1 cellular context compared by ENCODE assay signal in the genomic region with DNA sequence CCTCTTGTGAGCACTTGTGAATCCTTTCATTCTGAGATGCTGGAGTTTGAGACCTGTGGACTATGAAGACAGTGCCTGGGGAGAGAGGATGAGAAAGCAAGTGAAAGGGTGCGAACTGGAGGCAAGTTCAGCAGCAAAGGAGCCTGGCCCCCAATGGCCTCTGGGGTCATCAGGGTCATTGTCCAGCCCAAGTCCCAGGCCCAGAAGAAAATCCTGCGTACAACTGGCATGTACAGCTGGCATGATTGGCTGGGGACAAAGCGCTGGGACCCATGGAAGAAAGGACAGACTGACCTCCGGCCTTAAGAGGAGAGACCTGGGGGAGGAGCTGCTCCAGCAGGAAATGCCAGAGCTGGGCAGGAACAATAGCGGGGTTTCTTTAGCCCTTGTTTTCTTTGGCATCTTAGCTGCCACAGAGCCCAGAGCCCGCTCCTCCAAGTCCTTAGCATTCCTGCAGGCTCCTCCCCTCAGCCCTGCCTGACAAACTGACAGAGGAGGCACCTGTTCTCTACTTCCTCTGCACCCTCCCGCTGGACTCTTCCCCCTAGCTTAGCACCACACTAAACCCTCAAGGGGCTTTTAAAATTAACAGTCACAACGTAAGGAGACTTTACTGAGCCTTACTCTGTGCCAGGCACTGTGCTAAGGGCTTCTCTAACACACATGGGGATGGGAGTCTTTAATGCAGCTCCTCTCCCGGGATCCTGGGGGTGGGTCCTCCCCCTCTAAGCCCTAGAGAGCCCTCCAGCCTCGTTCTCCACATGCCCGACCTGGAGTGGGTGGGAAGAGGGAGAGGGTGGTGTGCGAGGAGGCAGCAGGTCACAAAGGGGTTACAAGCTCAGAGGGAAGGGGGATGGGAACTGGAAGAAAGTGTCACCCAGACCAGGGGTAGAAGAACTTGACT.
TF ChIP-seq lines count a peak whose summit lies in the region.

No MANE protein-coding gene starts in this region.

TF ChIP-seq in GM23338, 12 proteins besides CTCF, POLR2A, EP300 and RAD21 (continued from another document):
- TF ChIP-seq, protein P1, sequence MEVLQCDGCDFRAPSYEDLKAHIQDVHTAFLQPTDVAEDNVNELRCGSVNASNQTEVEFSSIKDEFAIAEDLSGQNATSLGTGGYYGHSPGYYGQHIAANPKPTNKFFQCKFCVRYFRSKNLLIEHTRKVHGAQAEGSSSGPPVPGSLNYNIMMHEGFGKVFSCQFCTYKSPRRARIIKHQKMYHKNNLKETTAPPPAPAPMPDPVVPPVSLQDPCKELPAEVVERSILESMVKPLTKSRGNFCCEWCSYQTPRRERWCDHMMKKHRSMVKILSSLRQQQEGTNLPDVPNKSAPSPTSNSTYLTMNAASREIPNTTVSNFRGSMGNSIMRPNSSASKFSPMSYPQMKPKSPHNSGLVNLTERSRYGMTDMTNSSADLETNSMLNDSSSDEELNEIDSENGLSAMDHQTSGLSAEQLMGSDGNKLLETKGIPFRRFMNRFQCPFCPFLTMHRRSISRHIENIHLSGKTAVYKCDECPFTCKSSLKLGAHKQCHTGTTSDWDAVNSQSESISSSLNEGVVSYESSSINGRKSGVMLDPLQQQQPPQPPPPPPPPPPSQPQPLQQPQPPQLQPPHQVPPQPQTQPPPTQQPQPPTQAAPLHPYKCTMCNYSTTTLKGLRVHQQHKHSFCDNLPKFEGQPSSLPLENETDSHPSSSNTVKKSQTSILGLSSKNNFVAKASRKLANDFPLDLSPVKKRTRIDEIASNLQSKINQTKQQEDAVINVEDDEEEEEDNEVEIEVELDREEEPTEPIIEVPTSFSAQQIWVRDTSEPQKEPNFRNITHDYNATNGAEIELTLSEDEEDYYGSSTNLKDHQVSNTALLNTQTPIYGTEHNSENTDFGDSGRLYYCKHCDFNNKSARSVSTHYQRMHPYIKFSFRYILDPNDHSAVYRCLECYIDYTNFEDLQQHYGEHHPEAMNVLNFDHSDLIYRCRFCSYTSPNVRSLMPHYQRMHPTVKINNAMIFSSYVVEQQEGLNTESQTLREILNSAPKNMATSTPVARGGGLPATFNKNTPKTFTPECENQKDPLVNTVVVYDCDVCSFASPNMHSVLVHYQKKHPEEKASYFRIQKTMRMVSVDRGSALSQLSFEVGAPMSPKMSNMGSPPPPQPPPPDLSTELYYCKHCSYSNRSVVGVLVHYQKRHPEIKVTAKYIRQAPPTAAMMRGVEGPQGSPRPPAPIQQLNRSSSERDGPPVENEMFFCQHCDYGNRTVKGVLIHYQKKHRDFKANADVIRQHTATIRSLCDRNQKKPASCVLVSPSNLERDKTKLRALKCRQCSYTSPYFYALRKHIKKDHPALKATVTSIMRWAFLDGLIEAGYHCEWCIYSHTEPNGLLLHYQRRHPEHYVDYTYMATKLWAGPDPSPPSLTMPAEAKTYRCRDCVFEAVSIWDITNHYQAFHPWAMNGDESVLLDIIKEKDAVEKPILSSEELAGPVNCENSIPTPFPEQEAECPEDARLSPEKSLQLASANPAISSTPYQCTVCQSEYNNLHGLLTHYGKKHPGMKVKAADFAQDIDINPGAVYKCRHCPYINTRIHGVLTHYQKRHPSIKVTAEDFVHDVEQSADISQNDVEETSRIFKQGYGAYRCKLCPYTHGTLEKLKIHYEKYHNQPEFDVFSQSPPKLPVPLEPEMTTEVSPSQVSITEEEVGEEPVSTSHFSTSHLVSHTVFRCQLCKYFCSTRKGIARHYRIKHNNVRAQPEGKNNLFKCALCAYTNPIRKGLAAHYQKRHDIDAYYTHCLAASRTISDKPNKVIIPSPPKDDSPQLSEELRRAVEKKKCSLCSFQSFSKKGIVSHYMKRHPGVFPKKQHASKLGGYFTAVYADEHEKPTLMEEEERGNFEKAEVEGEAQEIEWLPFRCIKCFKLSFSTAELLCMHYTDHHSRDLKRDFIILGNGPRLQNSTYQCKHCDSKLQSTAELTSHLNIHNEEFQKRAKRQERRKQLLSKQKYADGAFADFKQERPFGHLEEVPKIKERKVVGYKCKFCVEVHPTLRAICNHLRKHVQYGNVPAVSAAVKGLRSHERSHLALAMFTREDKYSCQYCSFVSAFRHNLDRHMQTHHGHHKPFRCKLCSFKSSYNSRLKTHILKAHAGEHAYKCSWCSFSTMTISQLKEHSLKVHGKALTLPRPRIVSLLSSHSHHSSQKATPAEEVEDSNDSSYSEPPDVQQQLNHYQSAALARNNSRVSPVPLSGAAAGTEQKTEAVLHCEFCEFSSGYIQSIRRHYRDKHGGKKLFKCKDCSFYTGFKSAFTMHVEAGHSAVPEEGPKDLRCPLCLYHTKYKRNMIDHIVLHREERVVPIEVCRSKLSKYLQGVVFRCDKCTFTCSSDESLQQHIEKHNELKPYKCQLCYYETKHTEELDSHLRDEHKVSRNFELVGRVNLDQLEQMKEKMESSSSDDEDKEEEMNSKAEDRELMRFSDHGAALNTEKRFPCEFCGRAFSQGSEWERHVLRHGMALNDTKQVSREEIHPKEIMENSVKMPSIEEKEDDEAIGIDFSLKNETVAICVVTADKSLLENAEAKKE (CRISPR knock-in tag; IDR thresholded peaks at IDR 0.05), result no peak
- no peak for TF ChIP-seq ZNF114 (CRISPR knock-in tag; IDR thresholded peaks at IDR 0.05)
- no peak for TF ChIP-seq STAT1 (IDR thresholded peaks at IDR 0.05; ENCODE audit: unreplicated experiment)
- no peak for TF ChIP-seq POLR2AphosphoS5 (IDR thresholded peaks at IDR 0.05; ENCODE audit: low read depth)
